In genomic region chr11:116535120-116535519, GRCh38 we compare ENCODE assay signal across 23 cellular contexts.
"Had no signal": no experiment of that assay in that cellular context is flagged by ENCODE, and none has a peak within 500 bp of the region (broad histone marks: within the 10 kb centered on the region; RNA-seq: fewer than 3 reads in every experiment).

No MANE protein-coding gene starts in this region.

- H3K27ac ChIP-seq: SJSA1, SK-N-MC had no signal

- DNase-seq: IMR-90, Karpas-422, KG1, MG63, NCI-H1092, NCI-H1105 treated with DMSO at 0.1 percent for 48 hours, NCI-H1417 treated with DMSO at 0.1 percent for 48 hours, NCI-H146, NCI-H187, NCI-H2029, NCI-H2081 treated with DMSO at 0.1 percent for 48 hours, NCI-H2171, NCI-H226, NCI-H446, NCI-H510A, NCI-H524 treated with DMSO at 0.1 percent for 48 hours, NCI-H774, Right ventricle myocardium superior, RPMI8226, SIG-M5 had no signal

- H3K36me3 ChIP-seq: MG63, SJSA1 had no signal

- H3K9me3 ChIP-seq: MG63, SJSA1 had no signal

- ATAC-seq: HepG2 had no signal

- H3K4me1 ChIP-seq: SJSA1 had no signal

- H3K4me3 ChIP-seq: MG63, SJSA1, SK-N-MC had no signal
